Comparison of ENCODE assay signal across 1 cellular context in genomic region chr5:122457178-122457826, GRCh38.
TF ChIP-seq lines count a peak whose summit lies in the region.

No MANE protein-coding gene starts in this region.

TF ChIP-seq in H1, 55 proteins besides CTCF, POLR2A, EP300 and RAD21:
- TF ChIP-seq SIN3A (conservative IDR thresholded peaks at IDR 0.05 in 1 of 2, IDR thresholded peaks at IDR 0.05 in 1 of 2; ENCODE audit: low read depth in 1 of 2, low read length in 2 of 2) (no peak), CTBP2 (IDR thresholded peaks at IDR 0.05; ENCODE audit: borderline replicate concordance, insufficient read depth, insufficient read length, low read length) (no peak), CEBPB (IDR thresholded peaks at IDR 0.05; ENCODE audit: low read depth, low read length) (no peak), CBX8 (IDR thresholded peaks at IDR 0.05; ENCODE audit: borderline replicate concordance, low read depth, low read length) (no peak), SUZ12 (IDR thresholded peaks at IDR 0.05; ENCODE audit: low read length) (no peak), TAF7 (optimal IDR thresholded peaks at IDR 0.05; ENCODE audit: borderline replicate concordance, low read depth, low read length) (no peak)
